ENCODE assay signal across 28 cellular contexts in genomic region chrX:119465555-119465954, GRCh38.
"Had no signal": no experiment of that assay in that cellular context is flagged by ENCODE, and none has a peak within 500 bp of the region (broad histone marks: within the 10 kb centered on the region; RNA-seq: fewer than 3 reads in every experiment).

No MANE protein-coding gene starts in this region.

- H3K4me1 ChIP-seq: testis, upper lobe of right lung, uterus, vagina had no signal

- H3K36me3 ChIP-seq: thoracic aorta, uterus had no signal

- H3K9me3 Mint-ChIP-seq: stimulated activated effector memory CD8-positive, alpha-beta T cell treated with anti-CD3 and anti-CD28 coated beads, Interleukin-12 subunit alpha, Interleukin-12 subunit beta, amount 100 ng/mL, for 72 hours; stimulated activated memory B cell treated with anti-CD40 and anti-IgM and Interleukin-4, amounts not matched to agents 10 μg/mL and 1 μg/mL and 100 μg/mL, for 72 hours; stimulated activated naive B cell treated with anti-CD40 and anti-IgM and Interleukin-4, amounts not matched to agents 10 μg/mL and 1 μg/mL and 100 μg/mL, for 72 hours; stimulated activated naive CD8-positive, alpha-beta T cell treated with anti-CD3 and anti-CD28 coated beads, Interleukin-15, amount 100 ng/mL, for 72 hours; stimulated activated naive CD8-positive, alpha-beta T cell treated with anti-CD3 and anti-CD28 coated beads, Interleukin-15, Interleukin-2, amounts not matched to agents 100 ng/mL and 50 ng/mL, for 24 hours had no signal

- H3K27ac ChIP-seq: stomach, suprapubic skin, testis, thoracic aorta, thyroid gland, tibial artery, tibial nerve, transverse colon, upper lobe of left lung, upper lobe of right lung, uterus, vagina had no signal

- FAIRE-seq: urothelium cell line had no signal

- H3K4me3 Mint-ChIP-seq: stimulated activated effector memory CD8-positive, alpha-beta T cell treated with anti-CD3 and anti-CD28 coated beads, Interleukin-12 subunit alpha, Interleukin-12 subunit beta, amount 100 ng/mL, for 72 hours; stimulated activated memory B cell treated with anti-CD40 and anti-IgM and Interleukin-4, amounts not matched to agents 10 μg/mL and 1 μg/mL and 100 μg/mL, for 72 hours; stimulated activated naive B cell treated with anti-CD40 and anti-IgM and Interleukin-4, amounts not matched to agents 10 μg/mL and 1 μg/mL and 100 μg/mL, for 72 hours; stimulated activated naive CD8-positive, alpha-beta T cell treated with anti-CD3 and anti-CD28 coated beads, Interleukin-15, amount 100 ng/mL, for 72 hours; stimulated activated naive CD8-positive, alpha-beta T cell treated with anti-CD3 and anti-CD28 coated beads, Interleukin-15, Interleukin-2, amounts not matched to agents 100 ng/mL and 50 ng/mL, for 24 hours had no signal

- H3K27ac Mint-ChIP-seq: stimulated activated effector memory CD8-positive, alpha-beta T cell treated with anti-CD3 and anti-CD28 coated beads, Interleukin-12 subunit alpha, Interleukin-12 subunit beta, amount 100 ng/mL, for 72 hours; stimulated activated memory B cell treated with anti-CD40 and anti-IgM and Interleukin-4, amounts not matched to agents 10 μg/mL and 1 μg/mL and 100 μg/mL, for 72 hours; stimulated activated naive B cell treated with anti-CD40 and anti-IgM and Interleukin-4, amounts not matched to agents 10 μg/mL and 1 μg/mL and 100 μg/mL, for 72 hours; stimulated activated naive CD8-positive, alpha-beta T cell treated with anti-CD3 and anti-CD28 coated beads, Interleukin-15, amount 100 ng/mL, for 72 hours; stimulated activated naive CD8-positive, alpha-beta T cell treated with anti-CD3 and anti-CD28 coated beads, Interleukin-15, Interleukin-2, amounts not matched to agents 100 ng/mL and 50 ng/mL, for 24 hours had no signal

- H3K9me3 ChIP-seq: stomach, suprapubic skin, testis, thoracic aorta, thyroid gland, tibial artery, tibial nerve, transverse colon, upper lobe of left lung, upper lobe of right lung, uterus, vagina had no signal

- ATAC-seq: stimulated activated effector memory CD8-positive, alpha-beta T cell treated with anti-CD3 and anti-CD28 coated beads, Interleukin-12 subunit alpha, Interleukin-12 subunit beta, amount 100 ng/mL, for 72 hours; stimulated activated memory B cell treated with anti-CD40 and anti-IgM and Interleukin-4, amounts not matched to agents 10 μg/mL and 1 μg/mL and 100 μg/mL, for 72 hours; stimulated activated naive B cell treated with anti-CD40 and anti-IgM and Interleukin-4, amounts not matched to agents 10 μg/mL and 1 μg/mL and 100 μg/mL, for 72 hours; stimulated activated naive CD8-positive, alpha-beta T cell treated with anti-CD3 and anti-CD28 coated beads, Interleukin-15, amount 100 ng/mL, for 72 hours; stimulated activated naive CD8-positive, alpha-beta T cell treated with anti-CD3 and anti-CD28 coated beads, Interleukin-15, Interleukin-2, amounts not matched to agents 100 U/mL and 50 U/mL, for 24 hours; upper lobe of right lung had no signal

- H3K27me3 ChIP-seq: stomach, suprapubic skin, testis, thyroid gland, tibial artery, tibial nerve, transverse colon, upper lobe of left lung, upper lobe of right lung, uterus, vagina had no signal

- H3K4me1 Mint-ChIP-seq: stimulated activated effector memory CD8-positive, alpha-beta T cell treated with anti-CD3 and anti-CD28 coated beads, Interleukin-12 subunit alpha, Interleukin-12 subunit beta, amount 100 ng/mL, for 72 hours had no signal

- H3K4me3 ChIP-seq: stomach, suprapubic skin, testis, thoracic aorta, thyroid gland, tibial artery, tibial nerve, transverse colon, upper lobe of left lung, upper lobe of right lung, uterus, vagina had no signal

- DNase-seq: stimulated activated CD4-positive, alpha-beta T cell treated with anti-CD3 and anti-CD28 coated beads, Interleukin-2, amount 100 ng/mL, for 48 hours; stimulated activated CD4-positive, alpha-beta T cell treated with anti-CD3 and anti-CD28 coated beads, Interleukin-4, amount 100 ng/mL, for 1 hour; stimulated activated CD4-positive, alpha-beta T cell treated with anti-CD3 and anti-CD28 coated beads, Interleukin-4, amount 100 ng/mL, for 24 hours; stimulated activated CD4-positive, alpha-beta T cell treated with anti-CD3 and anti-CD28 coated beads, Interleukin-4, amount 100 ng/mL, for 4 hours; stimulated activated CD8-positive, alpha-beta memory T cell treated with anti-CD3 and anti-CD28 coated beads, Interleukin-4, amount 100 ng/mL, for 48 hours; stimulated activated naive B cell treated with anti-CD40 and anti-IgM and Interleukin-4, amounts not matched to agents 10 μg/mL and 1 μg/mL and 100 μg/mL, for 72 hours; stimulated activated naive CD4-positive, alpha-beta T cell; stimulated activated naive CD4-positive, alpha-beta T cell treated with Interleukin-2 at 50 U/mL for 16 hours; stimulated activated naive CD8-positive, alpha-beta T cell treated with anti-CD3 and anti-CD28 coated beads, Interleukin-15, amount 100 ng/mL, for 72 hours; stimulated activated naive CD8-positive, alpha-beta T cell treated with anti-CD3 and anti-CD28 coated beads, Interleukin-15, Interleukin-2, amounts not matched to agents 100 U/mL and 50 U/mL, for 24 hours; stomach; substantia nigra; testis; thyroid gland; tibial artery; transverse colon; trophoblast cell; upper lobe of left lung; upper lobe of right lung; uterus had no signal

- H3K27me3 Mint-ChIP-seq: stimulated activated memory B cell treated with anti-CD40 and anti-IgM and Interleukin-4, amounts not matched to agents 10 μg/mL and 1 μg/mL and 100 μg/mL, for 72 hours; stimulated activated naive B cell treated with anti-CD40 and anti-IgM and Interleukin-4, amounts not matched to agents 10 μg/mL and 1 μg/mL and 100 μg/mL, for 72 hours; stimulated activated naive CD8-positive, alpha-beta T cell treated with anti-CD3 and anti-CD28 coated beads, Interleukin-15, amount 100 ng/mL, for 72 hours; stimulated activated naive CD8-positive, alpha-beta T cell treated with anti-CD3 and anti-CD28 coated beads, Interleukin-15, Interleukin-2, amounts not matched to agents 100 ng/mL and 50 ng/mL, for 24 hours had no signal
